11 cellular contexts compared by ENCODE assay signal in the genomic region with DNA sequence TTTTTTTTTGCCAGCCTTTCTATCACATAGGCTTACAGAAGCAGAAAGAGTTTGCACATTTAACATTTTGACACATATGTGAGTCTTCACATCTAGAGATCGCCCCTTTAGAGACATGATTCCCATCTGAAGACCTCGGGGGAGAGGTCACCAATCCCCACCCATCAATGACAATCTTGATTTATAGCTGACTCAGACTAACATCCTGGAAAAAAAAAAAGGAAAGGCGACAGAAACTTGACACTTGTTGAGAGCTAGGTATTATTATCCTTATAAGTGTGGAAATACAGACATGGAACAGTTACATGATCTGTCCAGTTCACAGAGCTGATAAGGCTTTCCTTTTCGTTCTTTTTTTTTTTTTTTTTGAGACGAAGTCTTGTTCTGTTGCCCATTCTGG.
"Had no signal": no experiment of that assay in that cellular context is flagged by ENCODE, and none has a peak within 500 bp of the region (broad histone marks: within the 10 kb centered on the region; RNA-seq: fewer than 3 reads in every experiment).

No MANE protein-coding gene starts in this region.

- H3K9me3 ChIP-seq: HAP-1 had no signal

- H3K4me3 ChIP-seq: GM23248, GM23338, HAP-1 had no signal

- H3K4me2 ChIP-seq: GM23338 had no signal

- H3K4me1 ChIP-seq: HAP-1 had no signal

- ATAC-seq: GM23338, HCT116 had no signal

- H3K9ac ChIP-seq: GM23248 had no signal

- H2AFZ ChIP-seq: GM23248, GM23338 had no signal

- H3K27ac ChIP-seq: GM23248 had no signal

- H3K36me3 ChIP-seq: HAP-1 had no signal

- FAIRE-seq: H1, H54 had no signal

- DNase-seq: GM23248, GOT3, H7, H9, HCEC 1CT, HFFc6 had no signal
